Comparison of ENCODE assay signal across 18 cellular contexts in genomic region chr11:22774716-22775115, GRCh38. TPM values are rescaled to one million over a fixed set of nuclear protein-coding genes. Genes with fewer than 3 reads are reported as not detected.
A peak's percentile ranks its signal among the peaks of the same experiment; 100 is the strongest.
DNase-seq lines count a peak whose midpoint lies in the region; ATAC-seq and TF ChIP-seq lines count a peak whose summit lies in the region.
"Had no signal": no experiment of that assay in that cellular context is flagged by ENCODE, and none has a peak within 500 bp of the region (broad histone marks: within the 10 kb centered on the region; RNA-seq: fewer than 3 reads in every experiment).

No MANE protein-coding gene starts in this region.

- no peaks in the 10 kb centered on the region for H3K9me3 Mint-ChIP-seq in immature natural killer cell
- H3K9me3 Mint-ChIP-seq: activated naive CD4-positive, alpha-beta T cell treated with anti-CD3 and anti-CD28 coated beads, Interleukin-2, amount 10 ng/mL, durations not matched to agents 7 days and 5 days; central memory CD8-positive, alpha-beta T cell had no signal

- TF ChIP-seq POLR2A in heart left ventricle (IDR thresholded peaks at IDR 0.05), result no peak

- H3K27ac ChIP-seq in heart left ventricle, result no peak overlapping the region
- H3K27ac ChIP-seq: skin epidermis had no signal

- ATAC-seq in GM18517 (IDR thresholded peaks at IDR 0.05; ENCODE audit: unreplicated experiment) (peak; percentile 87), HG02798 (IDR thresholded peaks at IDR 0.05; ENCODE audit: poor library complexity, unreplicated experiment) (peak; percentile 85), HG03558 (IDR thresholded peaks at IDR 0.05; ENCODE audit: extremely low read depth, unreplicated experiment) (peak; percentile 50), heart left ventricle (no peak)

- 84 to 92% (median 86%) methylated on average over 2 of the region's 2 CpGs for WGBS in heart left ventricle, 4 donors

- no peaks in the 10 kb centered on the region for H3K4me1 ChIP-seq in heart left ventricle
- H3K4me1 ChIP-seq: BE2C had no signal

- no peak overlapping the region for H3K4me3 ChIP-seq in heart left ventricle
- H3K4me3 ChIP-seq: lung, skin epidermis had no signal

- H3K27me3 Mint-ChIP-seq in immature natural killer cell (ENCODE audit: low read depth in 3 of 3), result peaks cover 0 to 5% (median 4%) of the 10 kb centered on the region in 3 donors
- H3K27me3 Mint-ChIP-seq: activated naive CD4-positive, alpha-beta T cell treated with anti-CD3 and anti-CD28 coated beads, Interleukin-2, amount 10 ng/mL, durations not matched to agents 7 days and 5 days had no signal

- H3K27ac Mint-ChIP-seq in immature natural killer cell, result no peak overlapping the region
- H3K27ac Mint-ChIP-seq: activated naive CD4-positive, alpha-beta T cell treated with anti-CD3 and anti-CD28 coated beads, Interleukin-2, amount 10 ng/mL, durations not matched to agents 7 days and 5 days had no signal

- H3K9me3 ChIP-seq in heart left ventricle, result no peaks in the 10 kb centered on the region
- H3K9me3 ChIP-seq: BE2C had no signal

- H3K4me1 Mint-ChIP-seq in immature natural killer cell, result no peaks in the 10 kb centered on the region
- H3K4me1 Mint-ChIP-seq: activated naive CD4-positive, alpha-beta T cell treated with anti-CD3 and anti-CD28 coated beads, Interleukin-2, amount 10 ng/mL, durations not matched to agents 7 days and 5 days had no signal

- DNase-seq in GM20000 (ENCODE audit: low spot score) (peak; percentile 29), heart left ventricle (no peak), DMS114 treated with DMSO at 0.1 percent for 48 hours (lab: John Stamatoyannopoulos, UW; ENCODE audit: unreplicated experiment) (no peak), immature natural killer cell (no peak)
- DNase-seq in effector CD8-positive, alpha-beta T cell (lab: John Stamatoyannopoulos, UW), result no peak
- DNase-seq: activated naive CD4-positive, alpha-beta T cell treated with anti-CD3 and anti-CD28 coated beads, Interleukin-2, amount 10 ng/mL, durations not matched to agents 7 days and 5 days; BE2C; erythroblast; hypothalamus; KBM-7; NCI-H1436 treated with DMSO at 0.1 percent for 48 hours; SIG-M5 had no signal

- no peak overlapping the region for H3K4me3 Mint-ChIP-seq in immature natural killer cell
- H3K4me3 Mint-ChIP-seq: activated naive CD4-positive, alpha-beta T cell treated with anti-CD3 and anti-CD28 coated beads, Interleukin-2, amount 10 ng/mL, durations not matched to agents 7 days and 5 days; central memory CD8-positive, alpha-beta T cell had no signal

- H3K27me3 ChIP-seq in heart left ventricle, result no peaks in the 10 kb centered on the region
- H3K27me3 ChIP-seq: BE2C had no signal

- TF ChIP-seq CTCF in GM20000 (IDR thresholded peaks at IDR 0.05; ENCODE audit: extremely low read depth, missing control alignments), result no peak
- TF ChIP-seq CTCF in heart left ventricle (IDR thresholded peaks at IDR 0.05), result no peak

- intact Hi-C loops in heart left ventricle (cut with DNase I), result no loop called here

- peaks cover 0 to 4% (median 0%) of the 10 kb centered on the region in 9 donors for H3K36me3 ChIP-seq in heart left ventricle
- H3K36me3 ChIP-seq: BE2C had no signal

- no peaks in the 10 kb centered on the region for H3K36me3 Mint-ChIP-seq in immature natural killer cell
- H3K36me3 Mint-ChIP-seq: activated naive CD4-positive, alpha-beta T cell treated with anti-CD3 and anti-CD28 coated beads, Interleukin-2, amount 10 ng/mL, durations not matched to agents 7 days and 5 days had no signal

RNA-seq across cellular contexts. Expression of gene SVIP, which starts 54.9 kb away (rescaled TPM):
- 10 to 100 TPM in 7 of 9 donors, 1 to 10 TPM in 2; 7.9 to 33.9 (median 23.4) TPM for total RNA-seq in heart left ventricle
- polyA plus RNA-seq in heart left ventricle (10 to 100 TPM in 1 of 2 donors, 1 to 10 TPM in 1; 9.3 to 17.3 TPM), immature natural killer cell (10 to 100 TPM; 25.4 to 28.3 (median 26.7) TPM)

Comparison
In these comparisons a context has a peak if more than half of its experiments do, and no peak if none do; other contexts are left out.
1. ATAC-seq: peak in GM18517 (single experiment), HG02798 (single experiment) and HG03558 (single experiment); none in heart left ventricle (0 of 4).